In genomic region chrX:53433651-53434639, GRCh38 we compare ENCODE assay signal across 8 cellular contexts. TPM values are rescaled to one million over a fixed set of nuclear protein-coding genes. Genes with fewer than 3 reads are reported as not detected.
A peak's percentile ranks its signal among the peaks of the same experiment; 100 is the strongest.
DNase-seq lines count a peak whose midpoint lies in the region; ATAC-seq and TF ChIP-seq lines count a peak whose summit lies in the region.

HSD17B10 (minus strand) TSS chrX:53434370; CDS start chrX:53434345, 25 bp downstream.

- peaks cover 27% of the 10 kb centered on the region for H3K4me1 Mint-ChIP-seq in activated CD4-positive, alpha-beta T cell treated with anti-CD3 and anti-CD28 coated beads for 36 hours

- peak within 1 kb of the TSS; percentile 79 for H3K4me3 ChIP-seq in AG10803 (ENCODE audit: low read length)
- peak within 1 kb of the TSS; percentile 80 for H3K4me3 ChIP-seq in choroid plexus epithelial cell (ENCODE audit: low read depth, low read length)

- DNase-seq in AG10803 (ENCODE audit: low read depth) (peak; percentile 69), NCI-H524 (lab: John Stamatoyannopoulos, UW) (peak; percentile 80 to 89), choroid plexus epithelial cell (ENCODE audit: low read depth) (peak; percentile 80), kidney glomerular epithelial cell (lab: John Stamatoyannopoulos, UW) (peak; percentile 29)
- DNase-seq in activated CD4-positive, alpha-beta T cell treated with anti-CD3 and anti-CD28 coated beads for 36 hours, result peak; percentile 93
- peak; percentile 61 to 86 (median 73) for DNase-seq in stimulated activated CD4-positive, alpha-beta T cell treated with anti-CD3 and anti-CD28 coated beads, Interleukin-1b, Interleukin-23, amount 100 ng/mL, for 24 hours (ENCODE audit: low read depth in 4 of 4, low spot score in 1 of 4)

- H3K27ac Mint-ChIP-seq in activated CD4-positive, alpha-beta T cell treated with anti-CD3 and anti-CD28 coated beads for 36 hours, result peak within 1 kb of the TSS; percentile 92

- H3K27me3 Mint-ChIP-seq in activated CD4-positive, alpha-beta T cell treated with anti-CD3 and anti-CD28 coated beads for 36 hours, result peaks cover 2% of the 10 kb centered on the region

- POLR2A ChIA-PET in activated CD4-positive, alpha-beta T cell treated with anti-CD3 and anti-CD28 coated beads for 36 hours (lab: Charles Lee), result interaction anchor here (1.0 kb wide), 1 partner anchor 12 kb away, joined by 9 read pairs; the partner anchor contains the start of gene SMC1A

- intact Hi-C loops in activated CD4-positive, alpha-beta T cell treated with anti-CD3 and anti-CD28 coated beads for 36 hours (cut with DNase I, micrococcal nuclease), result loop anchor here (1.0 kb wide), 3 partner anchors 12 to 610 kb away; partner anchors contain the start of genes RIBC1 (in 2 of the 2), SMC1A (in 2 of the 2), KDM5C (in 1 of the 2) and PHF8 (in 1 of the 2)

- peak; percentile 90 for ATAC-seq in GM19043 (IDR thresholded peaks at IDR 0.05; ENCODE audit: low read depth, unreplicated experiment)
- peak; percentile 76 for ATAC-seq in HG03378 (IDR thresholded peaks at IDR 0.05; ENCODE audit: unreplicated experiment)
- peak; percentile 95 for ATAC-seq in activated CD4-positive, alpha-beta T cell treated with anti-CD3 and anti-CD28 coated beads for 36 hours

- peaks cover 5% of the 10 kb centered on the region for H3K36me3 Mint-ChIP-seq in activated CD4-positive, alpha-beta T cell treated with anti-CD3 and anti-CD28 coated beads for 36 hours (ENCODE audit: low read depth)

- H3K9me3 Mint-ChIP-seq in activated CD4-positive, alpha-beta T cell treated with anti-CD3 and anti-CD28 coated beads for 36 hours (ENCODE audit: low read depth), result no peaks in the 10 kb centered on the region

- peak within 1 kb of the TSS; percentile 98 for H3K4me3 Mint-ChIP-seq in activated CD4-positive, alpha-beta T cell treated with anti-CD3 and anti-CD28 coated beads for 36 hours

- CTCF ChIA-PET in activated CD4-positive, alpha-beta T cell treated with anti-CD3 and anti-CD28 coated beads for 36 hours (lab: Charles Lee), result interaction anchor here (0.6 to 1.9 kb wide), 4 partner anchors 11 to 150 kb away, joined by 3 to 13 read pairs (median 3); partner anchors contain the start of genes RIBC1 and SMC1A

- TF ChIP-seq CTCF in AG10803 (conservative IDR thresholded peaks at IDR 0.05; ENCODE audit: low read length) (no peak), choroid plexus epithelial cell (conservative IDR thresholded peaks at IDR 0.05; ENCODE audit: low read depth, low read length) (no peak)

RNA-seq across cellular contexts. Expression of gene HSD17B10, which starts in this region (rescaled TPM):
- 10 to 100 TPM; 89.0 to 92.7 TPM for total RNA-seq in activated CD4-positive, alpha-beta T cell treated with anti-CD3 and anti-CD28 coated beads for 36 hours

Comparison
In these comparisons a context has a peak if more than half of its experiments do, and no peak if none do; other contexts are left out.
1. Peak in every context shown above with its lines: DNase-seq, ATAC-seq and H3K4me3 ChIP-seq.
2. DNase-seq: peak in every context shown above with its lines; median percentile 93 in activated CD4-positive, alpha-beta T cell treated with anti-CD3 and anti-CD28 coated beads for 36 hours; 84 in NCI-H524; 80 in choroid plexus epithelial cell; 73 in stimulated activated CD4-positive, alpha-beta T cell treated with anti-CD3 and anti-CD28 coated beads, Interleukin-1b, Interleukin-23, amount 100 ng/mL, for 24 hours; 69 in AG10803; 29 in kidney glomerular epithelial cell.